In genomic region chr13:53060840-53061485, GRCh38 we compare ENCODE assay signal across 22 cellular contexts. TPM values are rescaled to one million over a fixed set of nuclear protein-coding genes. Genes with fewer than 3 reads are reported as not detected.
DNase-seq lines count a peak whose midpoint lies in the region; ATAC-seq and TF ChIP-seq lines count a peak whose summit lies in the region.
"Had no signal": no experiment of that assay in that cellular context is flagged by ENCODE, and none has a peak within 500 bp of the region (broad histone marks: within the 10 kb centered on the region; RNA-seq: fewer than 3 reads in every experiment).

No MANE protein-coding gene starts in this region.

- H3K9me3 Mint-ChIP-seq in neural progenitor cell: no peaks in the 10 kb centered on the region
- no peaks in the 10 kb centered on the region for H3K9me3 Mint-ChIP-seq in effector memory CD8-positive, alpha-beta T cell
- H3K9me3 Mint-ChIP-seq: CD4-positive, alpha-beta memory T cell had no signal

- H3K79me2 ChIP-seq in neural progenitor cell (ENCODE audit: low read depth): no peaks in the 10 kb centered on the region

- no peak overlapping the region for H3K4me3 Mint-ChIP-seq in neural progenitor cell
- H3K4me3 Mint-ChIP-seq in effector memory CD8-positive, alpha-beta T cell: no peak overlapping the region
- H3K4me3 Mint-ChIP-seq: CD4-positive, alpha-beta memory T cell had no signal

- H3F3A ChIP-seq in neural progenitor cell (ENCODE audit: low read depth): no peaks in the 10 kb centered on the region

- H3K4me1 Mint-ChIP-seq in neural progenitor cell: peaks cover 43% of the 10 kb centered on the region
- no peaks in the 10 kb centered on the region for H3K4me1 Mint-ChIP-seq in effector memory CD8-positive, alpha-beta T cell (ENCODE audit: low read depth in 2 of 2)
- H3K4me1 Mint-ChIP-seq: CD4-positive, alpha-beta memory T cell had no signal

- no peaks in the 10 kb centered on the region for H4K20me1 ChIP-seq in neural progenitor cell (ENCODE audit: low read depth)

- H3K27ac Mint-ChIP-seq in neural progenitor cell: peak overlapping the region; percentile 57
- no peak overlapping the region for H3K27ac Mint-ChIP-seq in effector memory CD8-positive, alpha-beta T cell
- H3K27ac Mint-ChIP-seq: CD4-positive, alpha-beta memory T cell had no signal

- TF ChIP-seq CTCF in neural progenitor cell (IDR thresholded peaks at IDR 0.05) (no peak), ascending aorta (IDR thresholded peaks at IDR 0.05) (no peak)

- H3K4me1 ChIP-seq in neural progenitor cell: no peaks in the 10 kb centered on the region
- H3K4me1 ChIP-seq in ascending aorta: no peaks in the 10 kb centered on the region
- H3K4me1 ChIP-seq: Peyer's patch had no signal

- intact Hi-C loops in ascending aorta (cut with DNase I): no loop called here

- peak overlapping the region; percentile 44 for H3K27ac ChIP-seq in angular gyrus (ENCODE audit: low read depth, low read length)
- no peak overlapping the region for H3K27ac ChIP-seq in neural progenitor cell
- peak overlapping the region; percentile 67 for H3K27ac ChIP-seq in substantia nigra (ENCODE audit: low read depth, low read length, poor library complexity, severe bottlenecking)
- no peak overlapping the region for H3K27ac ChIP-seq in ascending aorta
- H3K27ac ChIP-seq: Peyer's patch had no signal

- H3K36me3 Mint-ChIP-seq in neural progenitor cell: no peaks in the 10 kb centered on the region
- no peaks in the 10 kb centered on the region for H3K36me3 Mint-ChIP-seq in effector memory CD8-positive, alpha-beta T cell (ENCODE audit: insufficient read depth)
- H3K36me3 Mint-ChIP-seq: CD4-positive, alpha-beta memory T cell had no signal

- H3K27me3 ChIP-seq in neural progenitor cell (no peaks in the 10 kb centered on the region), ascending aorta (no peaks in the 10 kb centered on the region)
- H3K27me3 ChIP-seq: Peyer's patch had no signal

- peak; percentile 69 for DNase-seq in globus pallidus (ENCODE audit: low spot score)
- no peak for DNase-seq in neural progenitor cell (ENCODE audit: low spot score)
- peak in 23 of 49 donors; percentile 4 to 50 (median 21) for DNase-seq in substantia nigra (lab: John Stamatoyannopoulos, UW)
- no peak for DNase-seq in ascending aorta (ENCODE audit: low spot score in 2 of 2)
- no peak for DNase-seq in effector memory CD8-positive, alpha-beta T cell
- DNase-seq: Calu3; CD4-positive, alpha-beta memory T cell; GOT3; MM.1S; NCI-H1092; NCI-H146; NCI-H2029 treated with DMSO at 0.1 percent for 48 hours; NCI-H2171 treated with DMSO at 0.1 percent for 48 hours; NCI-H446 treated with DMSO at 0.1 percent for 48 hours; NCI-H69; Peyer's patch had no signal

- no peak overlapping the region for H3K9ac ChIP-seq in neural progenitor cell

- peaks cover 23% of the 10 kb centered on the region for H3K27me3 Mint-ChIP-seq in neural progenitor cell (ENCODE audit: insufficient read depth, low read depth)
- H3K27me3 Mint-ChIP-seq in effector memory CD8-positive, alpha-beta T cell: no peaks in the 10 kb centered on the region

- no peaks in the 10 kb centered on the region for H3K36me3 ChIP-seq in neural progenitor cell
- H3K36me3 ChIP-seq in ascending aorta: no peaks in the 10 kb centered on the region
- H3K36me3 ChIP-seq: Peyer's patch had no signal

- no peak for ATAC-seq in GM21528 (IDR thresholded peaks at IDR 0.05; ENCODE audit: low FRiP score, unreplicated experiment)
- ATAC-seq in effector memory CD8-positive, alpha-beta T cell (replicated peaks): no peak
- ATAC-seq in GM18502 (IDR thresholded peaks at IDR 0.05; ENCODE audit: poor library complexity, unreplicated experiment): no peak
- ATAC-seq: HCT116, Right ventricle myocardium inferior had no signal

- H3K4me3 ChIP-seq in neural progenitor cell (no peak overlapping the region), ascending aorta (no peak overlapping the region)
- H3K4me3 ChIP-seq: Peyer's patch had no signal

- H3K4me2 ChIP-seq in neural progenitor cell: no peak overlapping the region

- H3K9me3 ChIP-seq in neural progenitor cell (ENCODE audit: low read depth): no peaks in the 10 kb centered on the region
- no peaks in the 10 kb centered on the region for H3K9me3 ChIP-seq in ascending aorta
- H3K9me3 ChIP-seq: Peyer's patch had no signal

- H2AFZ ChIP-seq in neural progenitor cell (replicated peaks): no peak overlapping the region

RNA-seq across cellular contexts. Expression of gene OLFM4, which starts 32.4 kb away (rescaled TPM):
- total RNA-seq in neural progenitor cell (ENCODE audit: low replicate concordance): not detected in 2 replicates
- not detected for total RNA-seq in ascending aorta
- total RNA-seq: CD4-positive, alpha-beta memory T cell; LHCN-M2 had no signal

Comparison
In these comparisons a context has a peak if more than half of its experiments do, and no peak if none do; other contexts are left out.
1. H3K27ac ChIP-seq: peak in angular gyrus (single experiment) and substantia nigra (single experiment); none in neural progenitor cell (single experiment) and ascending aorta (0 of 2).